13 cellular contexts compared by ENCODE assay signal in genomic region chr3:23751485-23751811, GRCh38. TPM values are rescaled to one million over a fixed set of nuclear protein-coding genes. Genes with fewer than 3 reads are reported as not detected.
DNase-seq lines count a peak whose midpoint lies in the region; ATAC-seq and TF ChIP-seq lines count a peak whose summit lies in the region.
"Had no signal": no experiment of that assay in that cellular context is flagged by ENCODE, and none has a peak within 500 bp of the region (broad histone marks: within the 10 kb centered on the region; RNA-seq: fewer than 3 reads in every experiment).

No MANE protein-coding gene starts in this region.

- DNase-seq in GM03348 (ENCODE audit: low spot score) (peak; percentile 66), SJSA1 (ENCODE audit: low read depth in 1 of 2, low spot score in 2 of 2) (peak; percentile 58 to 60), heart left ventricle (peak in 1 of 5 donors; percentile 36), right lobe of liver (no peak), NCI-H748 treated with DMSO at 0.1 percent for 48 hours (lab: John Stamatoyannopoulos, UW) (no peak), lower leg skin (ENCODE audit: low spot score in 2 of 2) (no peak)
- DNase-seq: activated CD4-positive, alpha-beta T cell treated with anti-CD3 and anti-CD28 coated beads, Interleukin-2, amount 10 ng/mL, durations not matched to agents 24 days and 14 days; amniotic stem cell; GDM1; Karpas-422 had no signal

- H3K4me1 Mint-ChIP-seq in nephron = peaks cover 35% of the 10 kb centered on the region

- TF ChIP-seq CTCF in heart left ventricle (IDR thresholded peaks at IDR 0.05) = no peak
- no peak for TF ChIP-seq CTCF in nephron (IDR thresholded peaks at IDR 0.05; ENCODE audit: unreplicated experiment in 3 of 3)
- no peak for TF ChIP-seq CTCF in right lobe of liver (IDR thresholded peaks at IDR 0.05)
- TF ChIP-seq CTCF in lower leg skin (IDR thresholded peaks at IDR 0.05) = no peak

- 24 to 39% (median 32%) methylated on average over 3 of the region's 3 CpGs for WGBS in heart left ventricle, 4 donors
- 50% methylated on average over 3 of the region's 3 CpGs for WGBS in right lobe of liver (ENCODE audit: insufficient coverage, low coverage, low lambda C conversion rate, missing lambda C conversion rate)
- 36 to 43% methylated on average over 3 of the region's 3 CpGs for WGBS in lower leg skin, 2 donors

- TF ChIP-seq POLR2A in heart left ventricle (IDR thresholded peaks at IDR 0.05) (no peak), right lobe of liver (IDR thresholded peaks at IDR 0.05) (no peak), lower leg skin (IDR thresholded peaks at IDR 0.05) (no peak)

- ATAC-seq in heart left ventricle (peak in 3 of 4 donors; percentile 32 to 69 (median 66)), HG03439 (IDR thresholded peaks at IDR 0.05; ENCODE audit: unreplicated experiment) (no peak), right lobe of liver (no peak)

- no peaks in the 10 kb centered on the region for H3K9me3 ChIP-seq in SJSA1 (replicated peaks)
- H3K9me3 ChIP-seq in heart left ventricle = no peaks in the 10 kb centered on the region
- H3K9me3 ChIP-seq in right lobe of liver = no peaks in the 10 kb centered on the region

- H3K27me3 Mint-ChIP-seq in nephron (ENCODE audit: low read depth) = no peaks in the 10 kb centered on the region

- intact Hi-C loops in heart left ventricle (cut with DNase I) (loop anchor here in 2 of 10 donors (5.0 to 10.0 kb wide), 2 partner anchors 51 to 53 kb away; partner anchors contain the start of gene UBE2E1 (in 1 of the 2)), right lobe of liver (cut with DNase I) (no loop called here), lower leg skin (cut with DNase I; ENCODE audit: low total_unique reads) (no loop called here)

- H3K36me3 ChIP-seq in SJSA1 = no peaks in the 10 kb centered on the region
- no peaks in the 10 kb centered on the region for H3K36me3 ChIP-seq in heart left ventricle
- H3K36me3 ChIP-seq in right lobe of liver = no peaks in the 10 kb centered on the region

- H3K4me3 ChIP-seq in SJSA1 (no peak overlapping the region), heart left ventricle (no peak overlapping the region), right lobe of liver (no peak overlapping the region), lower leg skin (ENCODE audit: low read depth, poor library complexity, severe bottlenecking) (no peak overlapping the region)

- H3K27ac ChIP-seq in SJSA1 (peak overlapping the region; percentile 28; the same call in 1 of the 2 replicates), heart left ventricle (peak overlapping the region in 1 of 12 donors; percentile 61), right lobe of liver (no peak overlapping the region)

- H3K36me3 Mint-ChIP-seq in nephron (ENCODE audit: low read depth) = no peaks in the 10 kb centered on the region

- H3K4me1 ChIP-seq in SJSA1 (replicated peaks) = peaks cover 28% of the 10 kb centered on the region
- peaks cover 0 to 38% (median 13%) of the 10 kb centered on the region in 12 donors for H3K4me1 ChIP-seq in heart left ventricle
- no peaks in the 10 kb centered on the region for H3K4me1 ChIP-seq in right lobe of liver

- peak overlapping the region; percentile 38 to 75 (median 68) for H3K27ac Mint-ChIP-seq in nephron
- H3K27ac Mint-ChIP-seq: T-helper 1 cell treated with Interleukin-12 subunit alpha and Interleukin-12 subunit beta and Interleukin-4 antibody, amounts not matched to agents 30 μg/mL and 1 μg/mL, for 36 hours had no signal

- H3K27me3 ChIP-seq in SJSA1 (replicated peaks) (no peaks in the 10 kb centered on the region), heart left ventricle (no peaks in the 10 kb centered on the region), right lobe of liver (no peaks in the 10 kb centered on the region)

- H3K9me3 Mint-ChIP-seq in nephron = no peaks in the 10 kb centered on the region
- H3K9me3 Mint-ChIP-seq: activated CD4-positive, alpha-beta T cell treated with anti-CD3 and anti-CD28 coated beads, Interleukin-2, amount 10 ng/mL, durations not matched to agents 24 days and 14 days; T-helper 1 cell treated with Interleukin-12 subunit alpha and Interleukin-12 subunit beta and Interleukin-4 antibody, amounts not matched to agents 30 μg/mL and 1 μg/mL, for 36 hours had no signal

- H3K4me3 Mint-ChIP-seq in nephron = no peak overlapping the region
- H3K4me3 Mint-ChIP-seq: activated CD4-positive, alpha-beta T cell treated with anti-CD3 and anti-CD28 coated beads, Interleukin-2, amount 10 ng/mL, durations not matched to agents 24 days and 14 days; T-helper 1 cell treated with Interleukin-12 subunit alpha and Interleukin-12 subunit beta and Interleukin-4 antibody, amounts not matched to agents 30 μg/mL and 1 μg/mL, for 36 hours had no signal

RNA-seq across cellular contexts. Expression of gene UBE2E1, which starts 54.3 kb away (rescaled TPM):
- total RNA-seq in SJSA1 (2014; rRNA removed; shearing (Covaris generic)) = 55.0 and 112 TPM in 2 replicates
- total RNA-seq in heart left ventricle (10 to 100 TPM; 59.1 to 97.1 (median 65.0) TPM), right lobe of liver (10 to 100 TPM; 20.8 to 40.4 (median 29.7) TPM), lower leg skin (10 to 100 TPM; 32.6 to 62.5 (median 55.9) TPM)
- 10 to 100 TPM; 43.7 to 78.8 TPM for polyA plus RNA-seq in heart left ventricle

Comparison
In these comparisons a context has a peak if more than half of its experiments do, and no peak if none do; other contexts are left out.
1. DNase-seq: peak in GM03348 (single experiment) and SJSA1 (2 of 2); none in right lobe of liver (0 of 3), NCI-H748 treated with DMSO at 0.1 percent for 48 hours (single experiment) and lower leg skin (0 of 2).
2. ATAC-seq: peak in heart left ventricle (3 of 4); none in HG03439 (single experiment) and right lobe of liver (0 of 4).